18 cellular contexts compared by ENCODE assay signal in the genomic region with DNA sequence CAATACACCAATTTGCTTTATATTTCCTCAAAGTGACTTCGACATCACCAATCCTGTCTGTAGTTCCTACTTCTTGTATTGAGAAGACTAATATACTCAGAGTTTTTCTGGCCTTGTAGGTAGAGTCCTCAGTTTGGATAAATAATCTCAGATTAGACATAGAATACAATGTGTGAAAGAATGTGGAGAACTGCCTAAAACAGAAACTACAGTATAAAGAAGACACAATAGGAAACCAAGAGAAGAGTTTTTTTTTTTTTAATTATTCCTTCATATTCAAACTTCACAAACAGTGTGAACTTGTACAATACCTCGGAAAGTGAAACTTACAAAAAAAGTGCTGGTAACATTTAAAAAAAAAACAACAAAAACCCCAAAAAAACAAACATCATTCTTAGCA. TPM values are rescaled to one million over a fixed set of nuclear protein-coding genes. Genes with fewer than 3 reads are reported as not detected.
DNase-seq lines count a peak whose midpoint lies in the region; ATAC-seq lines count a peak whose summit lies in the region.
"Had no signal": no experiment of that assay in that cellular context is flagged by ENCODE, and none has a peak within 500 bp of the region (broad histone marks: within the 10 kb centered on the region; RNA-seq: fewer than 3 reads in every experiment).

No MANE protein-coding gene starts in this region.

- H3K4me2 ChIP-seq in mesendoderm (ENCODE audit: low read length): no peak overlapping the region

- no peaks in the 10 kb centered on the region for H3K79me2 ChIP-seq in mesendoderm (ENCODE audit: control insufficient read depth, insufficient read depth, low read length)

- no peak overlapping the region for H3K56ac ChIP-seq in mesendoderm (ENCODE audit: low read length)

- no peaks in the 10 kb centered on the region for H3K27me3 Mint-ChIP-seq in activated T-cell treated with anti-CD3 and anti-CD28 coated beads, Interleukin-2, amount 50 U/mL, for 72 hours (ENCODE audit: low read depth)
- H3K27me3 Mint-ChIP-seq in T-helper 17 cell: no peaks in the 10 kb centered on the region
- no peaks in the 10 kb centered on the region for H3K27me3 Mint-ChIP-seq in activated naive CD8-positive, alpha-beta T cell treated with anti-CD3 and anti-CD28 coated beads, Interleukin-2, amount 50 U/mL, for 24 hours
- H3K27me3 Mint-ChIP-seq in stimulated activated memory B cell treated with anti-CD40 and anti-IgM and Interleukin-4, amounts not matched to agents 10 μg/mL and 1 μg/mL and 100 μg/mL, for 72 hours: no peaks in the 10 kb centered on the region

- H3K4me1 ChIP-seq in mesendoderm (ENCODE audit: control insufficient read depth, low read depth, low read length): no peaks in the 10 kb centered on the region
- H3K4me1 ChIP-seq: Caco-2 had no signal

- no peak overlapping the region for H2BK120ac ChIP-seq in mesendoderm (ENCODE audit: low read depth, low read length)

- no peak for ATAC-seq in activated T-cell treated with anti-CD3 and anti-CD28 coated beads, Interleukin-2, amount 50 U/mL, for 72 hours (replicated peaks in 1 of 2)
- no peak for ATAC-seq in T-helper 17 cell
- ATAC-seq in activated naive CD8-positive, alpha-beta T cell treated with anti-CD3 and anti-CD28 coated beads, Interleukin-2, amount 50 U/mL, for 24 hours: no peak
- ATAC-seq in stimulated activated memory B cell treated with anti-CD40 and anti-IgM and Interleukin-4, amounts not matched to agents 10 μg/mL and 1 μg/mL and 100 μg/mL, for 72 hours: no peak
- ATAC-seq: K562 had no signal

- peaks cover 2 to 13% of the 10 kb centered on the region in 2 donors for H3K36me3 Mint-ChIP-seq in activated T-cell treated with anti-CD3 and anti-CD28 coated beads, Interleukin-2, amount 50 U/mL, for 72 hours (ENCODE audit: insufficient read depth in 2 of 2)
- no peaks in the 10 kb centered on the region for H3K36me3 Mint-ChIP-seq in T-helper 17 cell (ENCODE audit: low read depth)
- peaks cover 12% of the 10 kb centered on the region for H3K36me3 Mint-ChIP-seq in activated naive CD8-positive, alpha-beta T cell treated with anti-CD3 and anti-CD28 coated beads, Interleukin-2, amount 50 U/mL, for 24 hours (ENCODE audit: low read depth)
- H3K36me3 Mint-ChIP-seq in stimulated activated memory B cell treated with anti-CD40 and anti-IgM and Interleukin-4, amounts not matched to agents 10 μg/mL and 1 μg/mL and 100 μg/mL, for 72 hours: peaks cover 33% of the 10 kb centered on the region

- no peak overlapping the region for H3K4me3 ChIP-seq in mesendoderm (ENCODE audit: low read length)
- H3K4me3 ChIP-seq: K562 had no signal

- H3K4ac ChIP-seq in mesendoderm (ENCODE audit: low read depth, low read length): no peak overlapping the region

- no peak overlapping the region for H3K23ac ChIP-seq in mesendoderm (ENCODE audit: low read length)

- peaks cover 78% of the 10 kb centered on the region for H3K4me1 Mint-ChIP-seq in activated T-cell treated with anti-CD3 and anti-CD28 coated beads, Interleukin-2, amount 50 U/mL, for 72 hours (ENCODE audit: low read depth)
- peaks cover 26% of the 10 kb centered on the region for H3K4me1 Mint-ChIP-seq in T-helper 17 cell
- H3K4me1 Mint-ChIP-seq in activated naive CD8-positive, alpha-beta T cell treated with anti-CD3 and anti-CD28 coated beads, Interleukin-2, amount 50 U/mL, for 24 hours: peaks cover 91% of the 10 kb centered on the region
- peaks cover 43% of the 10 kb centered on the region for H3K4me1 Mint-ChIP-seq in stimulated activated memory B cell treated with anti-CD40 and anti-IgM and Interleukin-4, amounts not matched to agents 10 μg/mL and 1 μg/mL and 100 μg/mL, for 72 hours

- peaks cover 0 to 3% of the 10 kb centered on the region in 2 donors for H3K9me3 Mint-ChIP-seq in activated T-cell treated with anti-CD3 and anti-CD28 coated beads, Interleukin-2, amount 50 U/mL, for 72 hours
- peaks cover 3% of the 10 kb centered on the region for H3K9me3 Mint-ChIP-seq in activated naive CD8-positive, alpha-beta T cell treated with anti-CD3 and anti-CD28 coated beads, Interleukin-2, amount 50 U/mL, for 24 hours
- no peaks in the 10 kb centered on the region for H3K9me3 Mint-ChIP-seq in stimulated activated memory B cell treated with anti-CD40 and anti-IgM and Interleukin-4, amounts not matched to agents 10 μg/mL and 1 μg/mL and 100 μg/mL, for 72 hours

- no peak overlapping the region for H4K8ac ChIP-seq in mesendoderm (ENCODE audit: low read depth, low read length)

- H3K4me3 Mint-ChIP-seq in activated T-cell treated with anti-CD3 and anti-CD28 coated beads, Interleukin-2, amount 50 U/mL, for 72 hours: peak overlapping the region; percentile 31 to 78
- H3K4me3 Mint-ChIP-seq in T-helper 17 cell: no peak overlapping the region
- no peak overlapping the region for H3K4me3 Mint-ChIP-seq in activated naive CD8-positive, alpha-beta T cell treated with anti-CD3 and anti-CD28 coated beads, Interleukin-2, amount 50 U/mL, for 24 hours
- no peak overlapping the region for H3K4me3 Mint-ChIP-seq in stimulated activated memory B cell treated with anti-CD40 and anti-IgM and Interleukin-4, amounts not matched to agents 10 μg/mL and 1 μg/mL and 100 μg/mL, for 72 hours

- no peaks in the 10 kb centered on the region for H3K79me1 ChIP-seq in mesendoderm (ENCODE audit: low read length)

- peak overlapping the region; percentile 95 for H3K27ac Mint-ChIP-seq in activated T-cell treated with anti-CD3 and anti-CD28 coated beads, Interleukin-2, amount 50 U/mL, for 72 hours
- peak overlapping the region; percentile 39 for H3K27ac Mint-ChIP-seq in T-helper 17 cell
- peak overlapping the region; percentile 92 for H3K27ac Mint-ChIP-seq in activated naive CD8-positive, alpha-beta T cell treated with anti-CD3 and anti-CD28 coated beads, Interleukin-2, amount 50 U/mL, for 24 hours
- H3K27ac Mint-ChIP-seq in stimulated activated memory B cell treated with anti-CD40 and anti-IgM and Interleukin-4, amounts not matched to agents 10 μg/mL and 1 μg/mL and 100 μg/mL, for 72 hours: peak overlapping the region; percentile 70

- H3K36me3 ChIP-seq in mesendoderm (ENCODE audit: control insufficient read depth, insufficient read depth, low read length): no peaks in the 10 kb centered on the region

- no peak overlapping the region for H3K9ac ChIP-seq in mesendoderm (ENCODE audit: low read length)

- no peak overlapping the region for H2AK5ac ChIP-seq in mesendoderm (ENCODE audit: low read length)

- DNase-seq in activated T-cell treated with anti-CD3 and anti-CD28 coated beads, Interleukin-2, amount 50 U/mL, for 72 hours: no peak
- DNase-seq in activated T-cell treated with anti-CD3 and anti-CD28 coated beads, Interleukin-2, amount 50 U/mL, for 48 hours: no peak
- DNase-seq in T-helper 17 cell: no peak
- DNase-seq in activated naive CD8-positive, alpha-beta T cell treated with anti-CD3 and anti-CD28 coated beads, Interleukin-2, amount 50 U/mL, for 24 hours: no peak
- DNase-seq in T-helper 1 cell: no peak
- DNase-seq in mesendoderm: no peak
- DNase-seq: C1 segment of cervical spinal cord; Caco-2; DMS153; NCI-H187 treated with DMSO at 0.1 percent for 48 hours; NCI-H446; NCI-H69; NK-92 treated with Interleukin-12 subunit alpha and Interleukin-12 subunit beta, amount 100 ng/mL, for 24 hours; RPMI8226 had no signal

- no peak overlapping the region for H2BK15ac ChIP-seq in mesendoderm (replicated peaks; ENCODE audit: low read depth)

- no peaks in the 10 kb centered on the region for H3K27me3 ChIP-seq in mesendoderm (ENCODE audit: insufficient read depth, low read length, poor library complexity)

- H4K5ac ChIP-seq in mesendoderm (ENCODE audit: low read length): no peak overlapping the region

- no CpG with 5 or more reads among the region's 2 CpGs for WGBS in mesendoderm (ENCODE audit: extremely low coverage, insufficient coverage, low lambda C conversion rate)

- H3K9me3 ChIP-seq in T-helper 17 cell (ENCODE audit: control insufficient read depth, low read length, poor library complexity, severe bottlenecking): no peaks in the 10 kb centered on the region
- H3K9me3 ChIP-seq: Caco-2 had no signal

- no peak overlapping the region for H3K27ac ChIP-seq in mesendoderm (ENCODE audit: low read depth, low read length)

- no peak overlapping the region for H2BK5ac ChIP-seq in mesendoderm (ENCODE audit: low read length)

- H3K18ac ChIP-seq in mesendoderm (ENCODE audit: low read length): no peak overlapping the region

RNA-seq across cellular contexts. Expression of gene TIGIT, which starts 20.4 kb away (rescaled TPM):
- 10 to 100 TPM; 77.2 to 80.2 TPM for total RNA-seq in activated T-cell treated with anti-CD3 and anti-CD28 coated beads, Interleukin-2, amount 50 U/mL, for 72 hours
- total RNA-seq in T-helper 17 cell: 10 to 100 TPM; 11.6 to 13.3 TPM
- 0.13 TPM for polyA plus RNA-seq in mesendoderm (2013, experiment 1 of 2)
- polyA plus RNA-seq in mesendoderm (2013, experiment 2 of 2): 0.15 TPM
- total RNA-seq: A673, Caco-2, H4 had no signal
- polyA plus RNA-seq: K562 had no signal

Comparison
In these comparisons a context has a peak if more than half of its experiments do, and no peak if none do; other contexts are left out.
1. H3K27ac Mint-ChIP-seq: peak in every context shown above with its lines; median percentile 95 in activated T-cell treated with anti-CD3 and anti-CD28 coated beads, Interleukin-2, amount 50 U/mL, for 72 hours; 92 in activated naive CD8-positive, alpha-beta T cell treated with anti-CD3 and anti-CD28 coated beads, Interleukin-2, amount 50 U/mL, for 24 hours; 70 in stimulated activated memory B cell treated with anti-CD40 and anti-IgM and Interleukin-4, amounts not matched to agents 10 μg/mL and 1 μg/mL and 100 μg/mL, for 72 hours; 39 in T-helper 17 cell.
2. H3K4me3 Mint-ChIP-seq: peak in activated T-cell treated with anti-CD3 and anti-CD28 coated beads, Interleukin-2, amount 50 U/mL, for 72 hours (2 of 2); none in T-helper 17 cell (single experiment), activated naive CD8-positive, alpha-beta T cell treated with anti-CD3 and anti-CD28 coated beads, Interleukin-2, amount 50 U/mL, for 24 hours (single experiment) and stimulated activated memory B cell treated with anti-CD40 and anti-IgM and Interleukin-4, amounts not matched to agents 10 μg/mL and 1 μg/mL and 100 μg/mL, for 72 hours (single experiment).
3. RNA of gene TIGIT, which starts 20.4 kb away (total RNA-seq): 77.2 to 80.2 TPM in activated T-cell treated with anti-CD3 and anti-CD28 coated beads, Interleukin-2, amount 50 U/mL, for 72 hours; 11.6 to 13.3 TPM in T-helper 17 cell; every median in the first group is over 4 times any median in the second.